ENCODE assay signal across 35 cellular contexts in genomic region chr1:242462867-242463266, GRCh38.
"Had no signal": no experiment of that assay in that cellular context is flagged by ENCODE, and none has a peak within 500 bp of the region (broad histone marks: within the 10 kb centered on the region; RNA-seq: fewer than 3 reads in every experiment).

No MANE protein-coding gene starts in this region.

- H3K9ac ChIP-seq: KMS-11 had no signal

- H3K9me3 ChIP-seq: MG63 had no signal

- H3K27me3 ChIP-seq: MG63 had no signal

- H3K4me3 ChIP-seq: MG63 had no signal

- DNase-seq: Karpas-422, Kasumi-1, MG63, MM.1S, MV-4-11, NCI-H1092, NCI-H1092 treated with DMSO at 0.1 percent for 48 hours, NCI-H1105, NCI-H1105 treated with DMSO at 0.1 percent for 48 hours, NCI-H1417, NCI-H1417 treated with DMSO at 0.1 percent for 48 hours, NCI-H1436, NCI-H1436 treated with DMSO at 0.1 percent for 48 hours, NCI-H146, NCI-H1694 treated with DMSO at 0.1 percent for 48 hours, NCI-H187, NCI-H187 treated with DMSO at 0.1 percent for 48 hours, NCI-H1930, NCI-H2029, NCI-H2029 treated with DMSO at 0.1 percent for 48 hours, NCI-H2081, NCI-H2081 treated with DMSO at 0.1 percent for 48 hours, NCI-H2107, NCI-H2171, NCI-H2171 treated with DMSO at 0.1 percent for 48 hours, NCI-H2227 treated with DMSO at 0.1 percent for 48 hours, NCI-H226, NCI-H345, NCI-H446, NCI-H446 treated with DMSO at 0.1 percent for 48 hours, NCI-H510A, NCI-H510A treated with DMSO at 0.1 percent for 48 hours, NCI-H524, NCI-H524 treated with DMSO at 0.1 percent for 48 hours had no signal

- H3K36me3 ChIP-seq: MG63 had no signal

- H3K27ac ChIP-seq: KMS-11 had no signal

- H3K4me2 ChIP-seq: KMS-11 had no signal
